In the genomic region with DNA sequence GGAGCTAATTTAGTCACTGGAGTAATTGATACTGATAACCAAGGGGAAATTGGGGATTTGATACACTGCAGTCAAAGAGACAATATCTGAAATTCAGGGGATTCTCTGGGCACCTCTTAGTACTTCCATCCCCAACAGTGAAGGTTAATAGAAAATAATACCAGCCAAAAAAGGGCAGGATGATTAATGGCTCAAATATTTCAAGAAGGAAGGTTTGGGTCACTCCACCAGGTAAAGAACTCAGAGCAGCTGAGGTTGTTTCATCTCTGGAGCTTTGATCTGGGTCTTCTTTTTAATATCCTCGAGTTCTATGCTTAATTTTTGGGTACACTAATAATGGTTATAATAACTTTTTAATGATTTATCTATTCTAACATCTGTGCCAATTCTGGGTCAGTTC, we compare ENCODE assay signal across 2 cellular contexts.
TF ChIP-seq lines count a peak whose summit lies in the region.

No MANE protein-coding gene starts in this region.

TF ChIP-seq in HCT116, 20 proteins besides CTCF, POLR2A, EP300 and RAD21:
- TF ChIP-seq ZFX (IDR thresholded peaks at IDR 0.05) (no peak), SRF (IDR thresholded peaks at IDR 0.05; ENCODE audit: low read depth) (peak; percentile 27; the same call in 1 of the 2 replicates)
TF ChIP-seq in HCT116: peak in this region for 1.

TF ChIP-seq in H1, 55 proteins besides CTCF, POLR2A, EP300 and RAD21:
- no peak for TF ChIP-seq SIRT6 (IDR thresholded peaks at IDR 0.05; ENCODE audit: low read length)
